8 cellular contexts compared by ENCODE assay signal in genomic region chr14:57390806-57391562, GRCh38. TPM values are rescaled to one million over a fixed set of nuclear protein-coding genes. Genes with fewer than 3 reads are reported as not detected.
DNase-seq lines count a peak whose midpoint lies in the region; ATAC-seq and TF ChIP-seq lines count a peak whose summit lies in the region.

No MANE protein-coding gene starts in this region.

- no peak for TF ChIP-seq CTCF in hepatocyte (IDR thresholded peaks at IDR 0.05; ENCODE audit: poor library complexity)
- TF ChIP-seq CTCF in retinal pigment epithelial cell (conservative IDR thresholded peaks at IDR 0.05; ENCODE audit: low read depth, low read length) = no peak

- H3K4me2 ChIP-seq in hepatocyte = peak overlapping the region; percentile 72

- H3K4me1 ChIP-seq in SJSA1 (replicated peaks) (peaks cover 6% of the 10 kb centered on the region), hepatocyte (ENCODE audit: insufficient read depth) (peaks cover 20% of the 10 kb centered on the region)

- H3K4me3 ChIP-seq in SJSA1 (peak overlapping the region; percentile 86), hepatocyte (peak overlapping the region; percentile 89), retinal pigment epithelial cell (ENCODE audit: low read length) (peak overlapping the region; percentile 76)

- ATAC-seq in GM19035 (IDR thresholded peaks at IDR 0.05; ENCODE audit: unreplicated experiment) = peak; percentile 48
- ATAC-seq in HG03342 (IDR thresholded peaks at IDR 0.05; ENCODE audit: unreplicated experiment) = peak; percentile 44

- DNase-seq in C1 segment of cervical spinal cord (lab: John Stamatoyannopoulos, UW) = peak in 10 of 14 donors; percentile 14 to 81 (median 48)
- peak in 1 of 2 experiments; percentile 59 for DNase-seq in SJSA1 (ENCODE audit: low read depth in 1 of 2, low spot score in 2 of 2)
- peak; percentile 57 for DNase-seq in hepatocyte (ENCODE audit: low spot score)
- no peak for DNase-seq in retinal pigment epithelial cell (ENCODE audit: low read depth)
- DNase-seq in amniotic stem cell (lab: John Stamatoyannopoulos, UW) = no peak

- H3K27ac ChIP-seq in SJSA1 (peak overlapping the region; percentile 13; the same call in 1 of the 2 replicates), angular gyrus (ENCODE audit: low read depth, low read length) (peak overlapping the region; percentile 79), hepatocyte (peak overlapping the region; percentile 91)

- H2AFZ ChIP-seq in hepatocyte = peak overlapping the region; percentile 86

- peaks cover 52% of the 10 kb centered on the region for H3K79me2 ChIP-seq in hepatocyte

- H3K9me3 ChIP-seq in SJSA1 (replicated peaks) (no peaks in the 10 kb centered on the region), hepatocyte (ENCODE audit: low read depth) (no peaks in the 10 kb centered on the region)

- WGBS in hepatocyte (ENCODE audit: low lambda C conversion rate, missing lambda C conversion rate) = under 1% methylated on average over 63 of the region's 75 CpGs

- H3K36me3 ChIP-seq in SJSA1 = peaks cover 23% of the 10 kb centered on the region
- no peaks in the 10 kb centered on the region for H3K36me3 ChIP-seq in hepatocyte (replicated peaks; ENCODE audit: insufficient read depth, low read depth)

- no peaks in the 10 kb centered on the region for H3K9me2 ChIP-seq in hepatocyte (replicated peaks; ENCODE audit: insufficient read depth)

- peaks cover 37% of the 10 kb centered on the region for H4K20me1 ChIP-seq in hepatocyte (ENCODE audit: insufficient read depth, poor library complexity, severe bottlenecking)

- no peaks in the 10 kb centered on the region for H3K27me3 ChIP-seq in SJSA1 (replicated peaks)
- no peaks in the 10 kb centered on the region for H3K27me3 ChIP-seq in hepatocyte

RNA-seq across cellular contexts. Expression of gene NAA30, which starts 0.6 kb away (rescaled TPM):
- 21.6 and 29.2 TPM in 2 replicates for total RNA-seq in SJSA1 (2014; rRNA removed; shearing (Covaris generic))
- total RNA-seq in hepatocyte = 28.4 and 30.2 TPM in 2 replicates
- 8.9 and 10.6 TPM in 2 replicates for polyA plus RNA-seq in hepatocyte

Comparison
In these comparisons a context has a peak if more than half of its experiments do, and no peak if none do; other contexts are left out.
1. DNase-seq: peak in C1 segment of cervical spinal cord (10 of 14) and hepatocyte (single experiment); none in retinal pigment epithelial cell (single experiment) and amniotic stem cell (single experiment).
2. H3K27ac ChIP-seq: peak in every context shown above with its lines; median percentile 91 in hepatocyte; 79 in angular gyrus; 13 in SJSA1.
3. Peak in every context shown above with its lines, with median percentiles within 50 percentile points of each other: H3K4me3 ChIP-seq.